2 cellular contexts compared by ENCODE assay signal in the genomic region with DNA sequence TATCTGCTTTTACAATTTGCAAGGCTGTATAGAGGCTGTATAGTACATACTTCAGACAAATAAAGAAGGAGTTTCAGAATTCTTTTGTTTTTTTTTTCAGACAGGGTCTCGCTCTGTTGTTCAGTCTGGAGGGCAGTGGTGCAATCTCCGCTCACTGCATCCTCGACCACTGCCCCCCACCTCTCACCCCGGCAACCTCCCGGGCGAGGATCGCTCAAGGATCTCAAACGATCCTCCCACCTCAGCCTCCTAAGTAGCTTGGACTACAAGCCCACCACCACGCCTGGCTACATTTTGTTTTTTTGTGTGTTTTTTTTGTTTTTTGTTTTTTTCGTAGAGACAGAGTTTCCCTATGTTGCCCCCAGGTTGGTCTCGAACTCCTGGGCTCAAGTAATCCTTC.
TF ChIP-seq lines count a peak whose summit lies in the region.

No MANE protein-coding gene starts in this region.

TF ChIP-seq in SK-N-SH, 30 proteins besides CTCF, POLR2A, EP300 and RAD21 (continued from another document):
- TF ChIP-seq, protein P1, sequence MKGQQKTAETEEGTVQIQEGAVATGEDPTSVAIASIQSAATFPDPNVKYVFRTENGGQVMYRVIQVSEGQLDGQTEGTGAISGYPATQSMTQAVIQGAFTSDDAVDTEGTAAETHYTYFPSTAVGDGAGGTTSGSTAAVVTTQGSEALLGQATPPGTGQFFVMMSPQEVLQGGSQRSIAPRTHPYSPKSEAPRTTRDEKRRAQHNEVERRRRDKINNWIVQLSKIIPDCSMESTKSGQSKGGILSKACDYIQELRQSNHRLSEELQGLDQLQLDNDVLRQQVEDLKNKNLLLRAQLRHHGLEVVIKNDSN (IDR thresholded peaks at IDR 0.05; ENCODE audit: borderline replicate concordance, low read depth) = no peak
- TF ChIP-seq TEAD4 (IDR thresholded peaks at IDR 0.05; ENCODE audit: borderline replicate concordance, insufficient read depth) (no peak), TAF1 (IDR thresholded peaks at IDR 0.05; ENCODE audit: borderline replicate concordance, low read depth, low read length) (no peak), RXRA (IDR thresholded peaks at IDR 0.05; ENCODE audit: borderline replicate concordance, low read depth) (no peak), NRF1 (IDR thresholded peaks at IDR 0.05; ENCODE audit: low read depth, low read length) (no peak), FOSL2 (IDR thresholded peaks at IDR 0.05; ENCODE audit: borderline replicate concordance, low read depth) (no peak), MEF2A (IDR thresholded peaks at IDR 0.05; ENCODE audit: borderline replicate concordance, low read depth) (no peak), CHD2 (IDR thresholded peaks at IDR 0.05; ENCODE audit: low read length, partially characterized antibody) (no peak), JUND (IDR thresholded peaks at IDR 0.05) (no peak), SIN3A (IDR thresholded peaks at IDR 0.05; ENCODE audit: borderline replicate concordance, low read depth, low read length) (no peak), RCOR1 (IDR thresholded peaks at IDR 0.05; ENCODE audit: low read length) (no peak)
- TF ChIP-seq, protein P2, sequence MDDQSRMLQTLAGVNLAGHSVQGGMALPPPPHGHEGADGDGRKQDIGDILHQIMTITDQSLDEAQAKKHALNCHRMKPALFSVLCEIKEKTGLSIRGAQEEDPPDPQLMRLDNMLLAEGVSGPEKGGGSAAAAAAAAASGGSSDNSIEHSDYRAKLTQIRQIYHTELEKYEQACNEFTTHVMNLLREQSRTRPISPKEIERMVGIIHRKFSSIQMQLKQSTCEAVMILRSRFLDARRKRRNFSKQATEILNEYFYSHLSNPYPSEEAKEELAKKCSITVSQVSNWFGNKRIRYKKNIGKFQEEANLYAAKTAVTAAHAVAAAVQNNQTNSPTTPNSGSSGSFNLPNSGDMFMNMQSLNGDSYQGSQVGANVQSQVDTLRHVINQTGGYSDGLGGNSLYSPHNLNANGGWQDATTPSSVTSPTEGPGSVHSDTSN (IDR thresholded peaks at IDR 0.05) = no peak
- TF ChIP-seq, protein P3, sequence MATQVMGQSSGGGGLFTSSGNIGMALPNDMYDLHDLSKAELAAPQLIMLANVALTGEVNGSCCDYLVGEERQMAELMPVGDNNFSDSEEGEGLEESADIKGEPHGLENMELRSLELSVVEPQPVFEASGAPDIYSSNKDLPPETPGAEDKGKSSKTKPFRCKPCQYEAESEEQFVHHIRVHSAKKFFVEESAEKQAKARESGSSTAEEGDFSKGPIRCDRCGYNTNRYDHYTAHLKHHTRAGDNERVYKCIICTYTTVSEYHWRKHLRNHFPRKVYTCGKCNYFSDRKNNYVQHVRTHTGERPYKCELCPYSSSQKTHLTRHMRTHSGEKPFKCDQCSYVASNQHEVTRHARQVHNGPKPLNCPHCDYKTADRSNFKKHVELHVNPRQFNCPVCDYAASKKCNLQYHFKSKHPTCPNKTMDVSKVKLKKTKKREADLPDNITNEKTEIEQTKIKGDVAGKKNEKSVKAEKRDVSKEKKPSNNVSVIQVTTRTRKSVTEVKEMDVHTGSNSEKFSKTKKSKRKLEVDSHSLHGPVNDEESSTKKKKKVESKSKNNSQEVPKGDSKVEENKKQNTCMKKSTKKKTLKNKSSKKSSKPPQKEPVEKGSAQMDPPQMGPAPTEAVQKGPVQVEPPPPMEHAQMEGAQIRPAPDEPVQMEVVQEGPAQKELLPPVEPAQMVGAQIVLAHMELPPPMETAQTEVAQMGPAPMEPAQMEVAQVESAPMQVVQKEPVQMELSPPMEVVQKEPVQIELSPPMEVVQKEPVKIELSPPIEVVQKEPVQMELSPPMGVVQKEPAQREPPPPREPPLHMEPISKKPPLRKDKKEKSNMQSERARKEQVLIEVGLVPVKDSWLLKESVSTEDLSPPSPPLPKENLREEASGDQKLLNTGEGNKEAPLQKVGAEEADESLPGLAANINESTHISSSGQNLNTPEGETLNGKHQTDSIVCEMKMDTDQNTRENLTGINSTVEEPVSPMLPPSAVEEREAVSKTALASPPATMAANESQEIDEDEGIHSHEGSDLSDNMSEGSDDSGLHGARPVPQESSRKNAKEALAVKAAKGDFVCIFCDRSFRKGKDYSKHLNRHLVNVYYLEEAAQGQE (IDR thresholded peaks at IDR 0.05; ENCODE audit: low read depth, low read length) = no peak
- TF ChIP-seq, protein P4, sequence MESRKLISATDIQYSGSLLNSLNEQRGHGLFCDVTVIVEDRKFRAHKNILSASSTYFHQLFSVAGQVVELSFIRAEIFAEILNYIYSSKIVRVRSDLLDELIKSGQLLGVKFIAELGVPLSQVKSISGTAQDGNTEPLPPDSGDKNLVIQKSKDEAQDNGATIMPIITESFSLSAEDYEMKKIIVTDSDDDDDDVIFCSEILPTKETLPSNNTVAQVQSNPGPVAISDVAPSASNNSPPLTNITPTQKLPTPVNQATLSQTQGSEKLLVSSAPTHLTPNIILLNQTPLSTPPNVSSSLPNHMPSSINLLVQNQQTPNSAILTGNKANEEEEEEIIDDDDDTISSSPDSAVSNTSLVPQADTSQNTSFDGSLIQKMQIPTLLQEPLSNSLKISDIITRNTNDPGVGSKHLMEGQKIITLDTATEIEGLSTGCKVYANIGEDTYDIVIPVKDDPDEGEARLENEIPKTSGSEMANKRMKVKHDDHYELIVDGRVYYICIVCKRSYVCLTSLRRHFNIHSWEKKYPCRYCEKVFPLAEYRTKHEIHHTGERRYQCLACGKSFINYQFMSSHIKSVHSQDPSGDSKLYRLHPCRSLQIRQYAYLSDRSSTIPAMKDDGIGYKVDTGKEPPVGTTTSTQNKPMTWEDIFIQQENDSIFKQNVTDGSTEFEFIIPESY (IDR thresholded peaks at IDR 0.05; ENCODE audit: borderline replicate concordance, low read depth) = no peak
- TF ChIP-seq, protein P5, sequence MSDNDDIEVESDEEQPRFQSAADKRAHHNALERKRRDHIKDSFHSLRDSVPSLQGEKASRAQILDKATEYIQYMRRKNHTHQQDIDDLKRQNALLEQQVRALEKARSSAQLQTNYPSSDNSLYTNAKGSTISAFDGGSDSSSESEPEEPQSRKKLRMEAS (IDR thresholded peaks at IDR 0.05; ENCODE audit: low read depth) = no peak

TF ChIP-seq in SK-N-SH treated with all-trans-retinoic acid at 6 μM for 48 hours, 23 proteins besides CTCF, POLR2A, EP300 and RAD21 (continued from another document):
- no peak for TF ChIP-seq ZC3H10 (CRISPR knock-in tag; IDR thresholded peaks at IDR 0.05)
